14 cellular contexts compared by ENCODE assay signal in genomic region chr1:119006406-119007279, GRCh38. TPM values are rescaled to one million over a fixed set of nuclear protein-coding genes. Genes with fewer than 3 reads are reported as not detected.
DNase-seq lines count a peak whose midpoint lies in the region; ATAC-seq, FAIRE-seq and TF ChIP-seq lines count a peak whose summit lies in the region.
"Had no signal": no experiment of that assay in that cellular context is flagged by ENCODE, and none has a peak within 500 bp of the region (broad histone marks: within the 10 kb centered on the region; RNA-seq: fewer than 3 reads in every experiment).

No MANE protein-coding gene starts in this region.

- H3K4me3 ChIP-seq in right atrium auricular region, result peak overlapping the region in 1 of 2 donors; percentile 24

- no peaks in the 10 kb centered on the region for H3K9me3 ChIP-seq in right atrium auricular region

- no peak overlapping the region for H3K27ac Mint-ChIP-seq in brain
- no peak overlapping the region for H3K27ac Mint-ChIP-seq in nephron progenitor cell
- H3K27ac Mint-ChIP-seq: CD14-positive monocyte had no signal

- no peak for FAIRE-seq in H54 (lab: Jason Lieb, UNC)

- intact Hi-C loops in cardiac septum (cut with DNase I), result loop anchor here (10.0 kb wide), 1 partner anchor 782 kb away; no protein-coding TSS in a partner anchor

- no peak for ATAC-seq in HG03159 (IDR thresholded peaks at IDR 0.05; ENCODE audit: unreplicated experiment)

- peaks cover 0 to 44% of the 10 kb centered on the region in 2 donors for H3K4me1 ChIP-seq in right atrium auricular region

- no peak for TF ChIP-seq POLR2A in H54 (IDR thresholded peaks at IDR 0.05; ENCODE audit: low read depth, low read length)

- H3K27me3 ChIP-seq in right atrium auricular region, result peaks cover 29 to 36% of the 10 kb centered on the region in 2 donors

- H3K4me1 Mint-ChIP-seq in brain (peaks cover 27% of the 10 kb centered on the region), nephron progenitor cell (peaks cover 35% of the 10 kb centered on the region)

- H3K36me3 Mint-ChIP-seq in brain (no peaks in the 10 kb centered on the region), nephron progenitor cell (ENCODE audit: low read depth) (peaks cover 4% of the 10 kb centered on the region)

- H3K4me3 Mint-ChIP-seq in brain (peak overlapping the region; percentile 41 to 78 (median 69)), nephron progenitor cell (peak overlapping the region; percentile 74)

- H3K36me3 ChIP-seq in right atrium auricular region, result no peaks in the 10 kb centered on the region

- peak; percentile 54 for DNase-seq in right atrium auricular region (ENCODE audit: low spot score)
- no peak for DNase-seq in cardiac septum (ENCODE audit: low spot score)
- DNase-seq in nephron progenitor cell, result no peak
- no peak for DNase-seq in cortex of kidney (lab: John Stamatoyannopoulos, UW)
- no peak for DNase-seq in AG08396 (ENCODE audit: low spot score)
- DNase-seq in H54 (ENCODE audit: insufficient read length, low spot score), result no peak
- DNase-seq: activated CD4-positive, alpha-beta T cell treated with anti-CD3 and anti-CD28 coated beads for 1 hour; activated gamma-delta T cell treated with Interleukin-2 at 50 U/mL for 16 hours; cerebellar nuclear complex; GF-D8; NCI-H187 had no signal

- H3K9me3 Mint-ChIP-seq in brain (peaks cover 0 to 18% (median 9%) of the 10 kb centered on the region in 5 experiments), nephron progenitor cell (peaks cover 17% of the 10 kb centered on the region)

- H3K27me3 Mint-ChIP-seq in brain (peaks cover 97% of the 10 kb centered on the region), nephron progenitor cell (ENCODE audit: low read depth, poor library complexity) (peaks cover 79% of the 10 kb centered on the region)

- no peak overlapping the region for H3K27ac ChIP-seq in right atrium auricular region

- no peak for TF ChIP-seq CTCF in right atrium auricular region (IDR thresholded peaks at IDR 0.05)
- no peak for TF ChIP-seq CTCF in brain (conservative IDR thresholded peaks at IDR 0.05)
- no peak for TF ChIP-seq CTCF in nephron progenitor cell (IDR thresholded peaks at IDR 0.05)

RNA-seq across cellular contexts. Expression of gene TBX15, which starts 18.5 kb away (rescaled TPM):
- 1 to 10 TPM; 2.1 to 3.6 TPM for total RNA-seq in right atrium auricular region
- total RNA-seq in cardiac septum, result 1.1 TPM
- polyA plus RNA-seq in brain (ENCODE audit: insufficient read depth, low read depth, low replicate concordance), result 9.0 TPM
- polyA plus RNA-seq: CD14-positive monocyte had no signal
